In genomic region chr6:52691718-52692117, GRCh38 we compare ENCODE assay signal across 1 cellular context.
TF ChIP-seq lines count a peak whose summit lies in the region.

No MANE protein-coding gene starts in this region.

TF ChIP-seq in A549, 52 proteins besides CTCF, POLR2A, EP300 and RAD21 (continued from another document):
- no peak for TF ChIP-seq REST (IDR thresholded peaks at IDR 0.05)
- no peak for TF ChIP-seq ZFP36 (IDR thresholded peaks at IDR 0.05; ENCODE audit: borderline replicate concordance, partially characterized antibody)
- no peak for TF ChIP-seq KDM1A (IDR thresholded peaks at IDR 0.05; ENCODE audit: low read depth)
- TF ChIP-seq RNF2 (IDR thresholded peaks at IDR 0.05; ENCODE audit: borderline replicate concordance, low read depth) = no peak
- TF ChIP-seq KDM5A (IDR thresholded peaks at IDR 0.05) = no peak
- TF ChIP-seq RCOR1 (IDR thresholded peaks at IDR 0.05; ENCODE audit: low read depth, low read length) = no peak
- TF ChIP-seq ZSCAN20 (CRISPR knock-in tag; IDR thresholded peaks at IDR 0.05) = no peak
- no peak for TF ChIP-seq CHD2 (IDR thresholded peaks at IDR 0.05; ENCODE audit: low read length, partially characterized antibody)
- TF ChIP-seq JUNB (IDR thresholded peaks at IDR 0.05) = no peak
- no peak for TF ChIP-seq ZC3H11A (IDR thresholded peaks at IDR 0.05)
- TF ChIP-seq BHLHE40 (IDR thresholded peaks at IDR 0.05; ENCODE audit: low read depth, low read length) = no peak
- no peak for TF ChIP-seq NR3C1 (IDR thresholded peaks at IDR 0.05)
- TF ChIP-seq E2F6 (IDR thresholded peaks at IDR 0.05; ENCODE audit: borderline replicate concordance, low read depth) = no peak
- no peak for TF ChIP-seq HOXB5 (CRISPR knock-in tag; IDR thresholded peaks at IDR 0.05)
- TF ChIP-seq CBX2 (IDR thresholded peaks at IDR 0.05; ENCODE audit: borderline replicate concordance, low read depth) = no peak
